11 cellular contexts compared by ENCODE assay signal in genomic region chr22:19103881-19104821, GRCh38. TPM values are rescaled to one million over a fixed set of nuclear protein-coding genes. Genes with fewer than 3 reads are reported as not detected.
A peak's percentile ranks its signal among the peaks of the same experiment; 100 is the strongest.
DNase-seq lines count a peak whose midpoint lies in the region; ATAC-seq and TF ChIP-seq lines count a peak whose summit lies in the region.
"Had no signal": no experiment of that assay in that cellular context is flagged by ENCODE, and none has a peak within 500 bp of the region (broad histone marks: within the 10 kb centered on the region; RNA-seq: fewer than 3 reads in every experiment).

No MANE protein-coding gene starts in this region.

- no peak overlapping the region for H3K4me2 ChIP-seq in GM23338

- no peak for TF ChIP-seq CTCF in GM23338 (conservative IDR thresholded peaks at IDR 0.05; ENCODE audit: low read depth in 2 of 2)

- H3K27me3 Mint-ChIP-seq in GM23338 (ENCODE audit: insufficient read depth, low read depth, poor library complexity), result peaks cover 3% of the 10 kb centered on the region

- H4K20me1 ChIP-seq in GM23338 (replicated peaks; ENCODE audit: insufficient read depth), result peaks cover 67% of the 10 kb centered on the region

- peaks cover 5% of the 10 kb centered on the region; the same call in 2 of the 3 replicates for H3K4me1 Mint-ChIP-seq in GM23338

- DNase-seq in AG20443 (ENCODE audit: low spot score), result peak; percentile 36
- DNase-seq in SJCRH30, result peak; percentile 25 to 58
- peak; percentile 24 for DNase-seq in islet precursor cell
- no peak for DNase-seq in GM23338 (ENCODE audit: low spot score)
- no peak for DNase-seq in effector CD8-positive, alpha-beta T cell (lab: John Stamatoyannopoulos, UW)
- DNase-seq: NCI-H345, upper lobe of left lung had no signal

- H3K79me2 ChIP-seq in GM23338 (replicated peaks; ENCODE audit: insufficient read depth), result peaks cover 100% of the 10 kb centered on the region

- no peaks in the 10 kb centered on the region for H3K36me3 Mint-ChIP-seq in GM23338 (ENCODE audit: low read depth)

- H3K9me3 ChIP-seq in SJCRH30 (replicated peaks), result no peaks in the 10 kb centered on the region
- H3K9me3 ChIP-seq: upper lobe of left lung had no signal

- H3K27me3 ChIP-seq in SJCRH30 (no peaks in the 10 kb centered on the region), GM23338 (ENCODE audit: insufficient read depth) (no peaks in the 10 kb centered on the region)
- H3K27me3 ChIP-seq: upper lobe of left lung had no signal

- ATAC-seq in GM19035 (IDR thresholded peaks at IDR 0.05; ENCODE audit: unreplicated experiment), result no peak
- ATAC-seq in GM23338, result no peak

- H3K4me1 ChIP-seq in SJCRH30 (peaks cover 36% of the 10 kb centered on the region), GM23338 (ENCODE audit: insufficient read depth) (peaks cover 1% of the 10 kb centered on the region; the same call in 1 of the 2 replicates)

- H3K36me3 ChIP-seq in SJCRH30, result no peaks in the 10 kb centered on the region
- H3K36me3 ChIP-seq in GM23338 (ENCODE audit: insufficient read depth), result no peaks in the 10 kb centered on the region
- H3K36me3 ChIP-seq: upper lobe of left lung had no signal

- peak overlapping the region; percentile 36 for H3K27ac ChIP-seq in SJCRH30
- no peak overlapping the region for H3K27ac ChIP-seq in GM23338 (ENCODE audit: low read depth)

- no peak overlapping the region for H3K27ac Mint-ChIP-seq in GM23338

- H3K9me2 ChIP-seq in GM23338 (ENCODE audit: insufficient read depth), result no peaks in the 10 kb centered on the region

- H2AFZ ChIP-seq in GM23338, result no peak overlapping the region

- H3K4me3 Mint-ChIP-seq in GM23338, result no peak overlapping the region

- H3K9me3 Mint-ChIP-seq in GM23338, result no peaks in the 10 kb centered on the region

- H3F3A ChIP-seq in GM23338 (replicated peaks; ENCODE audit: low read depth), result no peaks in the 10 kb centered on the region

- no peak overlapping the region for H3K4me3 ChIP-seq in SJCRH30
- no peak overlapping the region for H3K4me3 ChIP-seq in GM23338
- H3K4me3 ChIP-seq: upper lobe of left lung had no signal

TF ChIP-seq in GM23338, 12 proteins besides CTCF, POLR2A, EP300 and RAD21:
- TF ChIP-seq JUNB (IDR thresholded peaks at IDR 0.05; ENCODE audit: unreplicated experiment) (no peak), POLR2AphosphoS5 (IDR thresholded peaks at IDR 0.05; ENCODE audit: low read depth) (no peak), ZNF114 (CRISPR knock-in tag; IDR thresholded peaks at IDR 0.05) (no peak), CREB1 (CRISPR knock-in tag; IDR thresholded peaks at IDR 0.05; ENCODE audit: low read depth) (no peak)
- TF ChIP-seq, protein P1, sequence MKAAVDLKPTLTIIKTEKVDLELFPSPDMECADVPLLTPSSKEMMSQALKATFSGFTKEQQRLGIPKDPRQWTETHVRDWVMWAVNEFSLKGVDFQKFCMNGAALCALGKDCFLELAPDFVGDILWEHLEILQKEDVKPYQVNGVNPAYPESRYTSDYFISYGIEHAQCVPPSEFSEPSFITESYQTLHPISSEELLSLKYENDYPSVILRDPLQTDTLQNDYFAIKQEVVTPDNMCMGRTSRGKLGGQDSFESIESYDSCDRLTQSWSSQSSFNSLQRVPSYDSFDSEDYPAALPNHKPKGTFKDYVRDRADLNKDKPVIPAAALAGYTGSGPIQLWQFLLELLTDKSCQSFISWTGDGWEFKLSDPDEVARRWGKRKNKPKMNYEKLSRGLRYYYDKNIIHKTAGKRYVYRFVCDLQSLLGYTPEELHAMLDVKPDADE (IDR thresholded peaks at IDR 0.05), result no peak
- TF ChIP-seq, protein P2, sequence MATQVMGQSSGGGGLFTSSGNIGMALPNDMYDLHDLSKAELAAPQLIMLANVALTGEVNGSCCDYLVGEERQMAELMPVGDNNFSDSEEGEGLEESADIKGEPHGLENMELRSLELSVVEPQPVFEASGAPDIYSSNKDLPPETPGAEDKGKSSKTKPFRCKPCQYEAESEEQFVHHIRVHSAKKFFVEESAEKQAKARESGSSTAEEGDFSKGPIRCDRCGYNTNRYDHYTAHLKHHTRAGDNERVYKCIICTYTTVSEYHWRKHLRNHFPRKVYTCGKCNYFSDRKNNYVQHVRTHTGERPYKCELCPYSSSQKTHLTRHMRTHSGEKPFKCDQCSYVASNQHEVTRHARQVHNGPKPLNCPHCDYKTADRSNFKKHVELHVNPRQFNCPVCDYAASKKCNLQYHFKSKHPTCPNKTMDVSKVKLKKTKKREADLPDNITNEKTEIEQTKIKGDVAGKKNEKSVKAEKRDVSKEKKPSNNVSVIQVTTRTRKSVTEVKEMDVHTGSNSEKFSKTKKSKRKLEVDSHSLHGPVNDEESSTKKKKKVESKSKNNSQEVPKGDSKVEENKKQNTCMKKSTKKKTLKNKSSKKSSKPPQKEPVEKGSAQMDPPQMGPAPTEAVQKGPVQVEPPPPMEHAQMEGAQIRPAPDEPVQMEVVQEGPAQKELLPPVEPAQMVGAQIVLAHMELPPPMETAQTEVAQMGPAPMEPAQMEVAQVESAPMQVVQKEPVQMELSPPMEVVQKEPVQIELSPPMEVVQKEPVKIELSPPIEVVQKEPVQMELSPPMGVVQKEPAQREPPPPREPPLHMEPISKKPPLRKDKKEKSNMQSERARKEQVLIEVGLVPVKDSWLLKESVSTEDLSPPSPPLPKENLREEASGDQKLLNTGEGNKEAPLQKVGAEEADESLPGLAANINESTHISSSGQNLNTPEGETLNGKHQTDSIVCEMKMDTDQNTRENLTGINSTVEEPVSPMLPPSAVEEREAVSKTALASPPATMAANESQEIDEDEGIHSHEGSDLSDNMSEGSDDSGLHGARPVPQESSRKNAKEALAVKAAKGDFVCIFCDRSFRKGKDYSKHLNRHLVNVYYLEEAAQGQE (IDR thresholded peaks at IDR 0.05; ENCODE audit: unreplicated experiment), result no peak
TF ChIP-seq in GM23338: peak in this region for 0.

RNA-seq across cellular contexts. Expression of gene DGCR2, which starts 18.1 kb away (rescaled TPM):
- total RNA-seq in SJCRH30 (2014; rRNA removed; shearing (Covaris generic)), result 27.6 and 29.3 TPM in 2 replicates
- total RNA-seq in GM23338 (2014; rRNA removed; shearing (Covaris generic)), result 59.3 and 83.0 TPM in 2 replicates
- 18.5 and 21.0 TPM in 2 replicates for polyA plus RNA-seq in GM23338 (2016; fragmentation: Nextera tagmentation; extraction: Ambion mirVana)

RNA-seq across cellular contexts. Expression of gene TSSK2, which starts 27.0 kb away (rescaled TPM):
- not detected in 2 replicates for total RNA-seq in SJCRH30 (2014; rRNA removed; shearing (Covaris generic))
- total RNA-seq in GM23338 (2014; rRNA removed; shearing (Covaris generic)), result not detected in 2 replicates
- polyA plus RNA-seq in GM23338 (2016; fragmentation: Nextera tagmentation; extraction: Ambion mirVana), result not detected in 2 replicates
- total RNA-seq: HT1080; T-helper 1 cell treated with Interleukin-12 subunit alpha and Interleukin-12 subunit beta and Interleukin-4 antibody, amounts not matched to agents 30 ng/mL and 1 ng/mL, for 36 hours; upper lobe of left lung had no signal
- polyA plus RNA-seq: liver had no signal

RNA-seq across cellular contexts. Expression of gene ESS2, which starts 40.3 kb away (rescaled TPM):
- 10.4 and 12.0 TPM in 2 replicates for total RNA-seq in SJCRH30 (2014; rRNA removed; shearing (Covaris generic))
- 18.4 and 21.6 TPM in 2 replicates for total RNA-seq in GM23338 (2014; rRNA removed; shearing (Covaris generic))
- polyA plus RNA-seq in GM23338 (2016; fragmentation: Nextera tagmentation; extraction: Ambion mirVana), result 12.3 and 15.2 TPM in 2 replicates

RNA-seq across cellular contexts. Expression of gene GSC2, which starts 45.9 kb away (rescaled TPM):
- not detected in 2 replicates for total RNA-seq in SJCRH30 (2014; rRNA removed; shearing (Covaris generic))
- total RNA-seq in GM23338 (2014; rRNA removed; shearing (Covaris generic)), result not detected in 2 replicates
- not detected in 2 replicates for polyA plus RNA-seq in GM23338 (2016; fragmentation: Nextera tagmentation; extraction: Ambion mirVana)
- total RNA-seq: HT1080; liver; T-helper 1 cell treated with Interleukin-12 subunit alpha and Interleukin-12 subunit beta and Interleukin-4 antibody, amounts not matched to agents 30 ng/mL and 1 ng/mL, for 36 hours; upper lobe of left lung had no signal
- polyA plus RNA-seq: liver had no signal

Comparison
In these comparisons a context has a peak if more than half of its experiments do, and no peak if none do; other contexts are left out.
1. DNase-seq: peak in AG20443 (single experiment), SJCRH30 (2 of 2) and islet precursor cell (single experiment); none in GM23338 (single experiment) and effector CD8-positive, alpha-beta T cell (single experiment).